1 cellular context compared by ENCODE assay signal in the genomic region with DNA sequence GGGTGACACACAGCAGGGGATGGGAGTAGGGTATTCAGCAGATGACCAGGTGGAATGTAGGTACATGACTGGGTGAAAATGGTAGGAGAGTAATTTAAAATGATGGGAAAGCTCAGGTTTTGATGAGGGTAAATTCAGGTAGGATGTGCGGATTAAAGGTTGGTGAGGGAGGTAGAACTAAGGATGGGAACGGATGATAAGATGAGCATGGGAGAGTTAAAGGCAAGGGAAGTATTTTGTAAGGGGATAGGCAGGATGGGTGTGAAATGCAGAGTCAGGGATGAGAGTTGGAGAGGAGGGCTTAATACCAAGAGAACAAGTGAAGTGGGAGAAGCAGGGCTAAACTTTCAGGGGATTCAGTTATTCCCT.
TF ChIP-seq lines count a peak whose summit lies in the region.

No MANE protein-coding gene starts in this region.

TF ChIP-seq in GM23338, 12 proteins besides CTCF, POLR2A, EP300 and RAD21:
- TF ChIP-seq ZNF462 (CRISPR knock-in tag; IDR thresholded peaks at IDR 0.05) (no peak), NANOG (IDR thresholded peaks at IDR 0.05; ENCODE audit: borderline replicate concordance) (no peak), JUNB (IDR thresholded peaks at IDR 0.05; ENCODE audit: unreplicated experiment) (no peak)
- TF ChIP-seq, protein P1, sequence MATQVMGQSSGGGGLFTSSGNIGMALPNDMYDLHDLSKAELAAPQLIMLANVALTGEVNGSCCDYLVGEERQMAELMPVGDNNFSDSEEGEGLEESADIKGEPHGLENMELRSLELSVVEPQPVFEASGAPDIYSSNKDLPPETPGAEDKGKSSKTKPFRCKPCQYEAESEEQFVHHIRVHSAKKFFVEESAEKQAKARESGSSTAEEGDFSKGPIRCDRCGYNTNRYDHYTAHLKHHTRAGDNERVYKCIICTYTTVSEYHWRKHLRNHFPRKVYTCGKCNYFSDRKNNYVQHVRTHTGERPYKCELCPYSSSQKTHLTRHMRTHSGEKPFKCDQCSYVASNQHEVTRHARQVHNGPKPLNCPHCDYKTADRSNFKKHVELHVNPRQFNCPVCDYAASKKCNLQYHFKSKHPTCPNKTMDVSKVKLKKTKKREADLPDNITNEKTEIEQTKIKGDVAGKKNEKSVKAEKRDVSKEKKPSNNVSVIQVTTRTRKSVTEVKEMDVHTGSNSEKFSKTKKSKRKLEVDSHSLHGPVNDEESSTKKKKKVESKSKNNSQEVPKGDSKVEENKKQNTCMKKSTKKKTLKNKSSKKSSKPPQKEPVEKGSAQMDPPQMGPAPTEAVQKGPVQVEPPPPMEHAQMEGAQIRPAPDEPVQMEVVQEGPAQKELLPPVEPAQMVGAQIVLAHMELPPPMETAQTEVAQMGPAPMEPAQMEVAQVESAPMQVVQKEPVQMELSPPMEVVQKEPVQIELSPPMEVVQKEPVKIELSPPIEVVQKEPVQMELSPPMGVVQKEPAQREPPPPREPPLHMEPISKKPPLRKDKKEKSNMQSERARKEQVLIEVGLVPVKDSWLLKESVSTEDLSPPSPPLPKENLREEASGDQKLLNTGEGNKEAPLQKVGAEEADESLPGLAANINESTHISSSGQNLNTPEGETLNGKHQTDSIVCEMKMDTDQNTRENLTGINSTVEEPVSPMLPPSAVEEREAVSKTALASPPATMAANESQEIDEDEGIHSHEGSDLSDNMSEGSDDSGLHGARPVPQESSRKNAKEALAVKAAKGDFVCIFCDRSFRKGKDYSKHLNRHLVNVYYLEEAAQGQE (IDR thresholded peaks at IDR 0.05; ENCODE audit: unreplicated experiment), result no peak
- TF ChIP-seq, protein P2, sequence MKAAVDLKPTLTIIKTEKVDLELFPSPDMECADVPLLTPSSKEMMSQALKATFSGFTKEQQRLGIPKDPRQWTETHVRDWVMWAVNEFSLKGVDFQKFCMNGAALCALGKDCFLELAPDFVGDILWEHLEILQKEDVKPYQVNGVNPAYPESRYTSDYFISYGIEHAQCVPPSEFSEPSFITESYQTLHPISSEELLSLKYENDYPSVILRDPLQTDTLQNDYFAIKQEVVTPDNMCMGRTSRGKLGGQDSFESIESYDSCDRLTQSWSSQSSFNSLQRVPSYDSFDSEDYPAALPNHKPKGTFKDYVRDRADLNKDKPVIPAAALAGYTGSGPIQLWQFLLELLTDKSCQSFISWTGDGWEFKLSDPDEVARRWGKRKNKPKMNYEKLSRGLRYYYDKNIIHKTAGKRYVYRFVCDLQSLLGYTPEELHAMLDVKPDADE (IDR thresholded peaks at IDR 0.05), result no peak
